1 cellular context compared by ENCODE assay signal in genomic region chr9:134135343-134136116, GRCh38.
TF ChIP-seq lines count a peak whose summit lies in the region.

TSS of gene WDR5 (plus strand) at chr9:134136082. CDS start at chr9:134139878, 3,796 bp downstream.

TF ChIP-seq in HepG2, 621 proteins besides CTCF, POLR2A, EP300 and RAD21 (continued from another document and continues in another):
- TF ChIP-seq E2F1 (CRISPR knock-in tag; IDR thresholded peaks at IDR 0.05): no peak
- no peak; the same call in 1 of the 2 replicates for TF ChIP-seq ZNF263 (CRISPR knock-in tag; IDR thresholded peaks at IDR 0.05)
- peak; percentile 45; the same call in 1 of the 2 replicates for TF ChIP-seq ZNF607 (CRISPR knock-in tag; IDR thresholded peaks at IDR 0.05; ENCODE audit: borderline replicate concordance)
- peak; percentile 58 for TF ChIP-seq SALL1 (CRISPR knock-in tag; IDR thresholded peaks at IDR 0.05)
- no peak for TF ChIP-seq ZMYM2 (CRISPR knock-in tag; IDR thresholded peaks at IDR 0.05)
- no peak for TF ChIP-seq ZNF775 (CRISPR knock-in tag; IDR thresholded peaks at IDR 0.05; ENCODE audit: borderline replicate concordance)
- no peak for TF ChIP-seq SAFB2 (CRISPR knock-in tag; IDR thresholded peaks at IDR 0.05; ENCODE audit: borderline replicate concordance, low read depth)
- no peak for TF ChIP-seq NFAT5 (CRISPR knock-in tag; IDR thresholded peaks at IDR 0.05)
- TF ChIP-seq PATZ1 (CRISPR knock-in tag; IDR thresholded peaks at IDR 0.05): no peak; the same call in 1 of the 2 replicates
- no peak; the same call in 1 of the 2 replicates for TF ChIP-seq SNAI1 (CRISPR knock-in tag; IDR thresholded peaks at IDR 0.05; ENCODE audit: borderline replicate concordance)
- TF ChIP-seq FOXA3 (CRISPR knock-in tag; IDR thresholded peaks at IDR 0.05): no peak
- TF ChIP-seq ZNF816 (CRISPR knock-in tag; IDR thresholded peaks at IDR 0.05; ENCODE audit: borderline replicate concordance): no peak
- peak; percentile 16; the same call in 1 of the 2 replicates for TF ChIP-seq ZNF331 (CRISPR knock-in tag; IDR thresholded peaks at IDR 0.05)
- no peak for TF ChIP-seq TFE3 (CRISPR knock-in tag; IDR thresholded peaks at IDR 0.05)
- no peak for TF ChIP-seq ZNF234 (CRISPR knock-in tag; conservative IDR thresholded peaks at IDR 0.05)
- no peak for TF ChIP-seq ZNF432 (CRISPR knock-in tag; IDR thresholded peaks at IDR 0.05; ENCODE audit: borderline replicate concordance)
- TF ChIP-seq TOE1 (CRISPR knock-in tag; IDR thresholded peaks at IDR 0.05): peak; percentile 32; the same call in 1 of the 2 replicates
- no peak for TF ChIP-seq SMARCE1 (IDR thresholded peaks at IDR 0.05; ENCODE audit: borderline replicate concordance)
- peak; percentile 75 for TF ChIP-seq ASH2L (IDR thresholded peaks at IDR 0.05; ENCODE audit: insufficient read length, low read depth, low read length)
- TF ChIP-seq POGZ (CRISPR knock-in tag; IDR thresholded peaks at IDR 0.05): no peak
- no peak for TF ChIP-seq NR2C2 (CRISPR knock-in tag; IDR thresholded peaks at IDR 0.05; ENCODE audit: borderline replicate concordance)
- no peak for TF ChIP-seq RBM22 (optimal IDR thresholded peaks at IDR 0.05; ENCODE audit: low read length)
- no peak; the same call in 1 of the 2 replicates for TF ChIP-seq ZBTB42 (CRISPR knock-in tag; IDR thresholded peaks at IDR 0.05)
- TF ChIP-seq CEBPG (CRISPR knock-in tag; IDR thresholded peaks at IDR 0.05): no peak
- peak; percentile 48; the same call in 1 of the 2 replicates for TF ChIP-seq RXRA (CRISPR knock-in tag; IDR thresholded peaks at IDR 0.05)
- peak; percentile 100 for TF ChIP-seq HNRNPLL (IDR thresholded peaks at IDR 0.05; ENCODE audit: low read depth, low read length, poor library complexity, severe bottlenecking)
- no peak for TF ChIP-seq ZFP36 (IDR thresholded peaks at IDR 0.05; ENCODE audit: borderline replicate concordance, low read depth, low read length, partially characterized antibody)
- no peak for TF ChIP-seq SKIL (CRISPR knock-in tag; IDR thresholded peaks at IDR 0.05; ENCODE audit: borderline replicate concordance)
- no peak for TF ChIP-seq ZNF780A (CRISPR knock-in tag; IDR thresholded peaks at IDR 0.05)
- no peak for TF ChIP-seq ZNF3 (CRISPR knock-in tag; IDR thresholded peaks at IDR 0.05)
- TF ChIP-seq GLMP (CRISPR knock-in tag; IDR thresholded peaks at IDR 0.05; ENCODE audit: borderline replicate concordance): no peak
- no peak for TF ChIP-seq ZNF639 (CRISPR knock-in tag; conservative IDR thresholded peaks at IDR 0.05)
- TF ChIP-seq NCOA5 (CRISPR knock-in tag; IDR thresholded peaks at IDR 0.05): no peak
- TF ChIP-seq WIZ (CRISPR knock-in tag; IDR thresholded peaks at IDR 0.05): peak; percentile 73; the same call in 1 of the 2 replicates
- no peak for TF ChIP-seq SCMH1 (CRISPR knock-in tag; IDR thresholded peaks at IDR 0.05; ENCODE audit: borderline replicate concordance)
- TF ChIP-seq ZSCAN22 (CRISPR knock-in tag; IDR thresholded peaks at IDR 0.05): no peak
- no peak for TF ChIP-seq NFRKB (IDR thresholded peaks at IDR 0.05)
- TF ChIP-seq YEATS2 (CRISPR knock-in tag; IDR thresholded peaks at IDR 0.05; ENCODE audit: borderline replicate concordance): peak; percentile 63; the same call in 1 of the 2 replicates
- 0 out of 2 replicates have a peak, but pooled peaks have one; percentile 17 for TF ChIP-seq FOXO4 (CRISPR knock-in tag; conservative IDR thresholded peaks at IDR 0.05)
- no peak for TF ChIP-seq ZC3H4 (CRISPR knock-in tag; IDR thresholded peaks at IDR 0.05; ENCODE audit: borderline replicate concordance)
- TF ChIP-seq RNF219 (CRISPR knock-in tag; IDR thresholded peaks at IDR 0.05): no peak
